Comparison of ENCODE assay signal across 1 cellular context in the genomic region with DNA sequence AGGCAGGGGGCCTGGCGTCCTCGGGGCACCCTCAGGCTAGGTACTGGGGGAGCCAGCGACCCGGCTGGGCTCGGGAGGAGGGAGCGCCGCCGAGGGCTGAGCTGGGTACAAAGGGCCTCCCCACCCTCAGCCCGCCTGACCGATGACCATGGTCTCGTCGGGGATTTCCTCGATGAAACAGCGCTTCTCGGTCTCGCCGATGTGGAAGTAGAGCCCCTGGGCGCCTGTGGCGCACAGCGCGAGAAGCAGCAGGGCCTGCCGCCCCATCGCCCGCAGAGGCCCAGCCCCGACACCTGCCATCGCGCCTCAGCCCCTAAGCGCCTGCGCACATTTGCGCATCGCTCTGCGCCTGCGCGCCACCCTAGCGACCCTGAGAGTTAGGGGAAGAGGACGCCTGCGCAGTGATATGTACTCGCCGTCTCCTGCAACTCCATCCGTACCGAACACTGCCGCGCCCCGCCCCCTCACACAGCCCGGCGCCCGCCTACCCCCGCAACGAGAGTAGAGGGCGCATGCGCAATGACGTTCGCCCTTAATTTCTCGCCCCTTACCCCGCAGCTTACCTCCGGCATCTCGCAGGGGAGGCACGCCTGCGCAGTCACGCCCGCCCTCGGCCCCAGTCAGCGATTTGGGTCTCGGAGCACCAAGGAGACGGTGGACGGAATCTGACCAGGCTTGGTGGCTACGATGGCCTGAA.
TF ChIP-seq lines count a peak whose summit lies in the region.

A gene (minus strand): TSS at position 325 of the 697 bp plus-strand sequence. CDS start 25 bp downstream, at position 300.

TF ChIP-seq in HepG2, 621 proteins besides CTCF, POLR2A, EP300 and RAD21 (continued from another document):
- TF ChIP-seq, protein P1, sequence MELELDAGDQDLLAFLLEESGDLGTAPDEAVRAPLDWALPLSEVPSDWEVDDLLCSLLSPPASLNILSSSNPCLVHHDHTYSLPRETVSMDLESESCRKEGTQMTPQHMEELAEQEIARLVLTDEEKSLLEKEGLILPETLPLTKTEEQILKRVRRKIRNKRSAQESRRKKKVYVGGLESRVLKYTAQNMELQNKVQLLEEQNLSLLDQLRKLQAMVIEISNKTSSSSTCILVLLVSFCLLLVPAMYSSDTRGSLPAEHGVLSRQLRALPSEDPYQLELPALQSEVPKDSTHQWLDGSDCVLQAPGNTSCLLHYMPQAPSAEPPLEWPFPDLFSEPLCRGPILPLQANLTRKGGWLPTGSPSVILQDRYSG (CRISPR knock-in tag; IDR thresholded peaks at IDR 0.05): peak; percentile 20; the same call in 1 of the 2 replicates
- TF ChIP-seq CREM (IDR thresholded peaks at IDR 0.05) (peak; percentile 47; the same call in 1 of the 2 replicates), CREM (CRISPR knock-in tag; IDR thresholded peaks at IDR 0.05) (no peak), MXI1 (IDR thresholded peaks at IDR 0.05; ENCODE audit: borderline replicate concordance, low read depth, low read length) (peak; percentile 36; the same call in 1 of the 3 replicates), ZNF703 (CRISPR knock-in tag; IDR thresholded peaks at IDR 0.05; ENCODE audit: borderline replicate concordance) (0 out of 2 replicates have a peak, but pooled peaks have one; percentile 60), MAFF (IDR thresholded peaks at IDR 0.05; ENCODE audit: low read depth, low read length) (peak; percentile 58), ZIK1 (CRISPR knock-in tag; IDR thresholded peaks at IDR 0.05; ENCODE audit: borderline replicate concordance, low read depth) (peak; percentile 52; the same call in 1 of the 2 replicates), FOXA3 (CRISPR knock-in tag; IDR thresholded peaks at IDR 0.05) (0 out of 2 replicates have a peak, but pooled peaks have one; percentile 6), HOXD1 (CRISPR knock-in tag; IDR thresholded peaks at IDR 0.05) (0 out of 2 replicates have a peak, but pooled peaks have one; percentile 33), ZFP36L2 (CRISPR knock-in tag; IDR thresholded peaks at IDR 0.05) (no peak), MAFG (CRISPR knock-in tag; IDR thresholded peaks at IDR 0.05) (no peak), ZSCAN12 (CRISPR knock-in tag; IDR thresholded peaks at IDR 0.05) (0 out of 2 replicates have a peak, but pooled peaks have one; percentile 79), ARNT (IDR thresholded peaks at IDR 0.05) (no peak), MAF1 (CRISPR knock-in tag; IDR thresholded peaks at IDR 0.05; ENCODE audit: borderline replicate concordance) (no peak), TBX3 (IDR thresholded peaks at IDR 0.05; ENCODE audit: borderline replicate concordance) (0 out of 2 replicates have a peak, but pooled peaks have one; percentile 20), NKX3-1 (CRISPR knock-in tag; IDR thresholded peaks at IDR 0.05) (peak; percentile 20; the same call in 1 of the 2 replicates), XBP1 (CRISPR knock-in tag; IDR thresholded peaks at IDR 0.05) (0 out of 2 replicates have a peak, but pooled peaks have one; percentile 38)
- TF ChIP-seq, protein P2, sequence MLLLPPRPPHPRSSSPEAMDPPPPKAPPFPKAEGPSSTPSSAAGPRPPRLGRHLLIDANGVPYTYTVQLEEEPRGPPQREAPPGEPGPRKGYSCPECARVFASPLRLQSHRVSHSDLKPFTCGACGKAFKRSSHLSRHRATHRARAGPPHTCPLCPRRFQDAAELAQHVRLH (CRISPR knock-in tag; IDR thresholded peaks at IDR 0.05; ENCODE audit: borderline replicate concordance, low read depth): peak; percentile 40; the same call in 1 of the 2 replicates
- TF ChIP-seq, protein P3, sequence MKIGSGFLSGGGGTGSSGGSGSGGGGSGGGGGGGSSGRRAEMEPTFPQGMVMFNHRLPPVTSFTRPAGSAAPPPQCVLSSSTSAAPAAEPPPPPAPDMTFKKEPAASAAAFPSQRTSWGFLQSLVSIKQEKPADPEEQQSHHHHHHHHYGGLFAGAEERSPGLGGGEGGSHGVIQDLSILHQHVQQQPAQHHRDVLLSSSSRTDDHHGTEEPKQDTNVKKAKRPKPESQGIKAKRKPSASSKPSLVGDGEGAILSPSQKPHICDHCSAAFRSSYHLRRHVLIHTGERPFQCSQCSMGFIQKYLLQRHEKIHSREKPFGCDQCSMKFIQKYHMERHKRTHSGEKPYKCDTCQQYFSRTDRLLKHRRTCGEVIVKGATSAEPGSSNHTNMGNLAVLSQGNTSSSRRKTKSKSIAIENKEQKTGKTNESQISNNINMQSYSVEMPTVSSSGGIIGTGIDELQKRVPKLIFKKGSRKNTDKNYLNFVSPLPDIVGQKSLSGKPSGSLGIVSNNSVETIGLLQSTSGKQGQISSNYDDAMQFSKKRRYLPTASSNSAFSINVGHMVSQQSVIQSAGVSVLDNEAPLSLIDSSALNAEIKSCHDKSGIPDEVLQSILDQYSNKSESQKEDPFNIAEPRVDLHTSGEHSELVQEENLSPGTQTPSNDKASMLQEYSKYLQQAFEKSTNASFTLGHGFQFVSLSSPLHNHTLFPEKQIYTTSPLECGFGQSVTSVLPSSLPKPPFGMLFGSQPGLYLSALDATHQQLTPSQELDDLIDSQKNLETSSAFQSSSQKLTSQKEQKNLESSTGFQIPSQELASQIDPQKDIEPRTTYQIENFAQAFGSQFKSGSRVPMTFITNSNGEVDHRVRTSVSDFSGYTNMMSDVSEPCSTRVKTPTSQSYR (CRISPR knock-in tag; IDR thresholded peaks at IDR 0.05; ENCODE audit: borderline replicate concordance): peak; percentile 30; the same call in 1 of the 2 replicates
- TF ChIP-seq, protein P4, sequence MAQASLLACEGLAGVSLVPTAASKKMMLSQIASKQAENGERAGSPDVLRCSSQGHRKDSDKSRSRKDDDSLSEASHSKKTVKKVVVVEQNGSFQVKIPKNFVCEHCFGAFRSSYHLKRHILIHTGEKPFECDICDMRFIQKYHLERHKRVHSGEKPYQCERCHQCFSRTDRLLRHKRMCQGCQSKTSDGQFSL (CRISPR knock-in tag; IDR thresholded peaks at IDR 0.05): no peak
- TF ChIP-seq, protein P5, sequence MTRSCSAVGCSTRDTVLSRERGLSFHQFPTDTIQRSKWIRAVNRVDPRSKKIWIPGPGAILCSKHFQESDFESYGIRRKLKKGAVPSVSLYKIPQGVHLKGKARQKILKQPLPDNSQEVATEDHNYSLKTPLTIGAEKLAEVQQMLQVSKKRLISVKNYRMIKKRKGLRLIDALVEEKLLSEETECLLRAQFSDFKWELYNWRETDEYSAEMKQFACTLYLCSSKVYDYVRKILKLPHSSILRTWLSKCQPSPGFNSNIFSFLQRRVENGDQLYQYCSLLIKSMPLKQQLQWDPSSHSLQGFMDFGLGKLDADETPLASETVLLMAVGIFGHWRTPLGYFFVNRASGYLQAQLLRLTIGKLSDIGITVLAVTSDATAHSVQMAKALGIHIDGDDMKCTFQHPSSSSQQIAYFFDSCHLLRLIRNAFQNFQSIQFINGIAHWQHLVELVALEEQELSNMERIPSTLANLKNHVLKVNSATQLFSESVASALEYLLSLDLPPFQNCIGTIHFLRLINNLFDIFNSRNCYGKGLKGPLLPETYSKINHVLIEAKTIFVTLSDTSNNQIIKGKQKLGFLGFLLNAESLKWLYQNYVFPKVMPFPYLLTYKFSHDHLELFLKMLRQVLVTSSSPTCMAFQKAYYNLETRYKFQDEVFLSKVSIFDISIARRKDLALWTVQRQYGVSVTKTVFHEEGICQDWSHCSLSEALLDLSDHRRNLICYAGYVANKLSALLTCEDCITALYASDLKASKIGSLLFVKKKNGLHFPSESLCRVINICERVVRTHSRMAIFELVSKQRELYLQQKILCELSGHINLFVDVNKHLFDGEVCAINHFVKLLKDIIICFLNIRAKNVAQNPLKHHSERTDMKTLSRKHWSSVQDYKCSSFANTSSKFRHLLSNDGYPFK (CRISPR knock-in tag; IDR thresholded peaks at IDR 0.05; ENCODE audit: borderline replicate concordance): peak; percentile 44; the same call in 1 of the 2 replicates
- TF ChIP-seq, protein P6, sequence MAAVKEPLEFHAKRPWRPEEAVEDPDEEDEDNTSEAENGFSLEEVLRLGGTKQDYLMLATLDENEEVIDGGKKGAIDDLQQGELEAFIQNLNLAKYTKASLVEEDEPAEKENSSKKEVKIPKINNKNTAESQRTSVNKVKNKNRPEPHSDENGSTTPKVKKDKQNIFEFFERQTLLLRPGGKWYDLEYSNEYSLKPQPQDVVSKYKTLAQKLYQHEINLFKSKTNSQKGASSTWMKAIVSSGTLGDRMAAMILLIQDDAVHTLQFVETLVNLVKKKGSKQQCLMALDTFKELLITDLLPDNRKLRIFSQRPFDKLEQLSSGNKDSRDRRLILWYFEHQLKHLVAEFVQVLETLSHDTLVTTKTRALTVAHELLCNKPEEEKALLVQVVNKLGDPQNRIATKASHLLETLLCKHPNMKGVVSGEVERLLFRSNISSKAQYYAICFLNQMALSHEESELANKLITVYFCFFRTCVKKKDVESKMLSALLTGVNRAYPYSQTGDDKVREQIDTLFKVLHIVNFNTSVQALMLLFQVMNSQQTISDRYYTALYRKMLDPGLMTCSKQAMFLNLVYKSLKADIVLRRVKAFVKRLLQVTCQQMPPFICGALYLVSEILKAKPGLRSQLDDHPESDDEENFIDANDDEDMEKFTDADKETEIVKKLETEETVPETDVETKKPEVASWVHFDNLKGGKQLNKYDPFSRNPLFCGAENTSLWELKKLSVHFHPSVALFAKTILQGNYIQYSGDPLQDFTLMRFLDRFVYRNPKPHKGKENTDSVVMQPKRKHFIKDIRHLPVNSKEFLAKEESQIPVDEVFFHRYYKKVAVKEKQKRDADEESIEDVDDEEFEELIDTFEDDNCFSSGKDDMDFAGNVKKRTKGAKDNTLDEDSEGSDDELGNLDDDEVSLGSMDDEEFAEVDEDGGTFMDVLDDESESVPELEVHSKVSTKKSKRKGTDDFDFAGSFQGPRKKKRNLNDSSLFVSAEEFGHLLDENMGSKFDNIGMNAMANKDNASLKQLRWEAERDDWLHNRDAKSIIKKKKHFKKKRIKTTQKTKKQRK (IDR thresholded peaks at IDR 0.05; ENCODE audit: low read length): no peak
- TF ChIP-seq, protein P7, sequence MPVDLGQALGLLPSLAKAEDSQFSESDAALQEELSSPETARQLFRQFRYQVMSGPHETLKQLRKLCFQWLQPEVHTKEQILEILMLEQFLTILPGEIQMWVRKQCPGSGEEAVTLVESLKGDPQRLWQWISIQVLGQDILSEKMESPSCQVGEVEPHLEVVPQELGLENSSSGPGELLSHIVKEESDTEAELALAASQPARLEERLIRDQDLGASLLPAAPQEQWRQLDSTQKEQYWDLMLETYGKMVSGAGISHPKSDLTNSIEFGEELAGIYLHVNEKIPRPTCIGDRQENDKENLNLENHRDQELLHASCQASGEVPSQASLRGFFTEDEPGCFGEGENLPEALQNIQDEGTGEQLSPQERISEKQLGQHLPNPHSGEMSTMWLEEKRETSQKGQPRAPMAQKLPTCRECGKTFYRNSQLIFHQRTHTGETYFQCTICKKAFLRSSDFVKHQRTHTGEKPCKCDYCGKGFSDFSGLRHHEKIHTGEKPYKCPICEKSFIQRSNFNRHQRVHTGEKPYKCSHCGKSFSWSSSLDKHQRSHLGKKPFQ (CRISPR knock-in tag; IDR thresholded peaks at IDR 0.05; ENCODE audit: insufficient replicate concordance): peak; percentile 87
- TF ChIP-seq, protein P8, sequence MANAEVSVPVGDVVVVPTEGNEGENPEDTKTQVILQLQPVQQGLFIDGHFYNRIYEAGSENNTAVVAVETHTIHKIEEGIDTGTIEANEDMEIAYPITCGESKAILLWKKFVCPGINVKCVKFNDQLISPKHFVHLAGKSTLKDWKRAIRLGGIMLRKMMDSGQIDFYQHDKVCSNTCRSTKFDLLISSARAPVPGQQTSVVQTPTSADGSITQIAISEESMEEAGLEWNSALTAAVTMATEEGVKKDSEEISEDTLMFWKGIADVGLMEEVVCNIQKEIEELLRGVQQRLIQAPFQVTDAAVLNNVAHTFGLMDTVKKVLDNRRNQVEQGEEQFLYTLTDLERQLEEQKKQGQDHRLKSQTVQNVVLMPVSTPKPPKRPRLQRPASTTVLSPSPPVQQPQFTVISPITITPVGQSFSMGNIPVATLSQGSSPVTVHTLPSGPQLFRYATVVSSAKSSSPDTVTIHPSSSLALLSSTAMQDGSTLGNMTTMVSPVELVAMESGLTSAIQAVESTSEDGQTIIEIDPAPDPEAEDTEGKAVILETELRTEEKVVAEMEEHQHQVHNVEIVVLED (CRISPR knock-in tag; IDR thresholded peaks at IDR 0.05; ENCODE audit: borderline replicate concordance): peak; percentile 78; the same call in 1 of the 2 replicates
- TF ChIP-seq, protein P9, sequence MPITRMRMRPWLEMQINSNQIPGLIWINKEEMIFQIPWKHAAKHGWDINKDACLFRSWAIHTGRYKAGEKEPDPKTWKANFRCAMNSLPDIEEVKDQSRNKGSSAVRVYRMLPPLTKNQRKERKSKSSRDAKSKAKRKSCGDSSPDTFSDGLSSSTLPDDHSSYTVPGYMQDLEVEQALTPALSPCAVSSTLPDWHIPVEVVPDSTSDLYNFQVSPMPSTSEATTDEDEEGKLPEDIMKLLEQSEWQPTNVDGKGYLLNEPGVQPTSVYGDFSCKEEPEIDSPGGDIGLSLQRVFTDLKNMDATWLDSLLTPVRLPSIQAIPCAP (CRISPR knock-in tag; IDR thresholded peaks at IDR 0.05; ENCODE audit: low read depth): no peak
- TF ChIP-seq, protein P10, sequence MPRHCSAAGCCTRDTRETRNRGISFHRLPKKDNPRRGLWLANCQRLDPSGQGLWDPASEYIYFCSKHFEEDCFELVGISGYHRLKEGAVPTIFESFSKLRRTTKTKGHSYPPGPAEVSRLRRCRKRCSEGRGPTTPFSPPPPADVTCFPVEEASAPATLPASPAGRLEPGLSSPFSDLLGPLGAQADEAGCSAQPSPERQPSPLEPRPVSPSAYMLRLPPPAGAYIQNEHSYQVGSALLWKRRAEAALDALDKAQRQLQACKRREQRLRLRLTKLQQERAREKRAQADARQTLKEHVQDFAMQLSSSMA (CRISPR knock-in tag; IDR thresholded peaks at IDR 0.05): peak; percentile 88
TF ChIP-seq in HepG2: peak in this region for 212.
